Comparison of ENCODE assay signal across 21 cellular contexts in the genomic region with DNA sequence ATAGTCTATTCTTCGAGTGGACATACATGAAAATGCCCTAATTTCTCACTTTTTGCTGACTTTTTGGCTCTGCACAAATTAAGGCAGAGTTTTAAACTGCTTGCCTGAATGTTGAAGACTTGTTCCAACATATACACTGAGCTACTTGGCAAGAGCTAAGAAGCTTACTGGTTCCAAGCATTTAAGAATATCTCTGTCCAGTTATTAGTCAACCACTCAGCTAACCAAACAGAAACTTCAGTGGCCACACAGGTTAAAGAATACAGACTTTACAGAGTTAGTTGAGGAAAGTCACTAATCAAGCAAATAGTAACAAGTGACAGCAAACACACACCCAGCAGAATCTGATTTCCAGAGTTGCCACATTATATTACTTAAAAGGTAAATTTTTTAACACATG. TPM values are rescaled to one million over a fixed set of nuclear protein-coding genes. Genes with fewer than 3 reads are reported as not detected.
A peak's percentile ranks its signal among the peaks of the same experiment; 100 is the strongest.
DNase-seq lines count a peak whose midpoint lies in the region; ATAC-seq, FAIRE-seq and TF ChIP-seq lines count a peak whose summit lies in the region.
"Had no signal": no experiment of that assay in that cellular context is flagged by ENCODE, and none has a peak within 500 bp of the region (broad histone marks: within the 10 kb centered on the region; RNA-seq: fewer than 3 reads in every experiment).

No MANE protein-coding gene starts in this region.

- no peaks in the 10 kb centered on the region for H3K27me3 Mint-ChIP-seq in naive thymus-derived CD4-positive, alpha-beta T cell
- H3K27me3 Mint-ChIP-seq: CD4-positive, CD25-positive, alpha-beta regulatory T cell had no signal

- no peak overlapping the region for H3K4me3 ChIP-seq in GM12878
- H3K4me3 ChIP-seq in naive thymus-derived CD4-positive, alpha-beta T cell (ENCODE audit: low read length), result no peak overlapping the region
- H3K4me3 ChIP-seq: A549, Peyer's patch had no signal

- no peak overlapping the region for H3K27ac ChIP-seq in GM12878 (ENCODE audit: control insufficient read depth, insufficient read depth)
- no peak overlapping the region for H3K27ac ChIP-seq in naive thymus-derived CD4-positive, alpha-beta T cell (ENCODE audit: low read depth, low read length)
- H3K27ac ChIP-seq: A549, Peyer's patch had no signal

- H3K4me1 Mint-ChIP-seq in naive thymus-derived CD4-positive, alpha-beta T cell, result no peaks in the 10 kb centered on the region
- H3K4me1 Mint-ChIP-seq: CD4-positive, CD25-positive, alpha-beta regulatory T cell; T-cell had no signal

- H3K4me1 ChIP-seq in GM12878 (ENCODE audit: control insufficient read depth, insufficient read depth, low read length), result no peaks in the 10 kb centered on the region
- H3K4me1 ChIP-seq in naive thymus-derived CD4-positive, alpha-beta T cell (ENCODE audit: control insufficient read depth in 2 of 2, insufficient read depth in 2 of 2, low read length in 2 of 2), result no peaks in the 10 kb centered on the region
- H3K4me1 ChIP-seq: A549, Peyer's patch had no signal

- in situ Hi-C loops in GM12878 (cut with MboI) (no loop called here), GM13977 (cut with MboI; ENCODE audit: low pct_unique_long_range_greater_than_20kb, low sequenced_read_pairs, unreplicated experiment) (no loop called here)

- CTCF ChIA-PET in GM12878 (lab: Yijun Ruan, JAX), result no interaction called here
- CTCF ChIA-PET in naive thymus-derived CD4-positive, alpha-beta T cell (lab: Charles Lee), result no interaction called here

- no peak overlapping the region for H3K4me2 ChIP-seq in GM12878 (ENCODE audit: control insufficient read depth, insufficient read depth)
- H3K4me2 ChIP-seq: A549 had no signal

- no peak overlapping the region for H3K27ac Mint-ChIP-seq in naive thymus-derived CD4-positive, alpha-beta T cell
- H3K27ac Mint-ChIP-seq: CD4-positive, CD25-positive, alpha-beta regulatory T cell; HFFc6; T-cell; T-helper 2 cell treated with Interferon-gamma antibody and Interleukin-4, amounts not matched to agents 5 μg/mL and 100 μg/mL, for 36 hours had no signal

- H3K79me2 ChIP-seq in GM12878 (ENCODE audit: control insufficient read depth, insufficient read depth, low read length), result no peaks in the 10 kb centered on the region

- RAD21 ChIA-PET in GM12878 (lab: Charles Lee; ENCODE audit: unreplicated experiment), result interaction anchor here (0.9 to 1.4 kb wide), 2 partner anchors 28 to 35 kb away, joined by 3 to 6 read pairs; a partner anchor contains a TSS

- intact Hi-C loops in GM12878 (cut with micrococcal nuclease; ENCODE audit: unreplicated experiment), result no loop called here
- intact Hi-C loops in naive thymus-derived CD4-positive, alpha-beta T cell (cut with micrococcal nuclease), result no loop called here

- H3K36me3 ChIP-seq in GM12878 (ENCODE audit: control insufficient read depth in 2 of 2, insufficient read depth in 2 of 2, low read length in 1 of 2), result no peaks in the 10 kb centered on the region
- H3K36me3 ChIP-seq in naive thymus-derived CD4-positive, alpha-beta T cell (ENCODE audit: control insufficient read depth in 2 of 3, insufficient read depth in 3 of 3, low read length in 3 of 3), result no peaks in the 10 kb centered on the region
- H3K36me3 ChIP-seq: Peyer's patch had no signal

- ATAC-seq in GM18511 (IDR thresholded peaks at IDR 0.05; ENCODE audit: unreplicated experiment) (peak; percentile 85), GM19023 (IDR thresholded peaks at IDR 0.05; ENCODE audit: unreplicated experiment) (peak; percentile 47), HG02938 (IDR thresholded peaks at IDR 0.05; ENCODE audit: unreplicated experiment) (peak; percentile 81), GM12878 (peak; percentile 65)
- no peak for ATAC-seq in naive thymus-derived CD4-positive, alpha-beta T cell
- ATAC-seq: A549, T-cell had no signal

- H3K27me3 ChIP-seq in GM12878 (replicated peaks in 1 of 2; ENCODE audit: control insufficient read depth in 2 of 2, insufficient read depth in 2 of 2, low read length in 1 of 2), result no peaks in the 10 kb centered on the region
- no peaks in the 10 kb centered on the region for H3K27me3 ChIP-seq in naive thymus-derived CD4-positive, alpha-beta T cell (ENCODE audit: control insufficient read depth in 2 of 2, insufficient read depth in 2 of 2, low read length in 2 of 2)
- H3K27me3 ChIP-seq: Peyer's patch had no signal

- H3K9ac ChIP-seq in GM12878 (ENCODE audit: control insufficient read depth, insufficient read depth, low read length), result no peak overlapping the region

- WGBS in GM12878 (ENCODE audit: insufficient coverage, insufficient replicate concordance, low lambda C conversion rate, missing lambda C conversion rate), result 7% methylated on average over 1 of the region's 1 CpG

- no peak overlapping the region for H3K4me3 Mint-ChIP-seq in naive thymus-derived CD4-positive, alpha-beta T cell
- H3K4me3 Mint-ChIP-seq: CD4-positive, CD25-positive, alpha-beta regulatory T cell; HFFc6; T-cell; T-helper 2 cell treated with Interferon-gamma antibody and Interleukin-4, amounts not matched to agents 5 μg/mL and 100 μg/mL, for 36 hours had no signal

- TF ChIP-seq EP300 in GM12878 (IDR thresholded peaks at IDR 0.05; ENCODE audit: borderline replicate concordance in 1 of 2, control insufficient read depth in 1 of 2, low read depth in 2 of 2, low read length in 2 of 2), result no peak

- BruUV-seq in GM12878 (replicated peaks; lab: Mats Ljungman, UMichigan), result no TSS peak

- no peak for TF ChIP-seq RAD21 in GM12878 (IDR thresholded peaks at IDR 0.05; ENCODE audit: insufficient read depth, low read depth, low read length)

- SMC1A ChIA-PET in GM12878 (lab: Charles Lee; ENCODE audit: uncharacterized antibody, unreplicated experiment), result interaction anchor here (1.0 to 1.5 kb wide), 2 partner anchors 37 to 73 kb away, joined by 3 read pairs; no protein-coding TSS in a partner anchor

- POLR2A ChIA-PET in GM12878 (lab: Charles Lee), result no interaction called here
- POLR2A ChIA-PET in naive thymus-derived CD4-positive, alpha-beta T cell (lab: Charles Lee), result no interaction called here

- no peak for DNase-seq in GM12878 (ENCODE audit: low read depth, low spot score)
- DNase-seq in GM13977 (ENCODE audit: low spot score), result no peak
- no peak for DNase-seq in naive thymus-derived CD4-positive, alpha-beta T cell
- DNase-seq in retina, result no peak
- DNase-seq: CD4-positive, CD25-positive, alpha-beta regulatory T cell; COR-L47; DMS79; H7; HFFc6; Kasumi-1; NCI-H1417 treated with DMSO at 0.1 percent for 48 hours; NCI-H187; NCI-H446; NCI-H526; Peyer's patch; T-cell had no signal

- no peak for TF ChIP-seq POLR2A in GM12878 (IDR thresholded peaks at IDR 0.05; ENCODE audit: low read depth, low read length)

- peaks cover 0 to 4% (median 0%) of the 10 kb centered on the region in 11 donors for H3K9me3 Mint-ChIP-seq in naive thymus-derived CD4-positive, alpha-beta T cell
- H3K9me3 Mint-ChIP-seq: CD4-positive, CD25-positive, alpha-beta regulatory T cell; HFFc6; T-helper 2 cell treated with Interferon-gamma antibody and Interleukin-4, amounts not matched to agents 5 μg/mL and 100 μg/mL, for 36 hours had no signal

- TF ChIP-seq CTCF in GM12878 (IDR thresholded peaks at IDR 0.05 in 2 of 3, conservative IDR thresholded peaks at IDR 0.05 in 1 of 3; ENCODE audit: control insufficient read depth in 2 of 3, extremely low read depth in 1 of 3, insufficient read depth in 1 of 3, low read depth in 3 of 3, low read length in 3 of 3) (no peak), GM13977 (IDR thresholded peaks at IDR 0.05; ENCODE audit: extremely low read depth, insufficient read depth, missing control alignments) (no peak)

- peaks cover 0 to 6% (median 0%) of the 10 kb centered on the region in 5 donors for H3K36me3 Mint-ChIP-seq in naive thymus-derived CD4-positive, alpha-beta T cell
- H3K36me3 Mint-ChIP-seq: CD4-positive, CD25-positive, alpha-beta regulatory T cell; T-cell had no signal

- FAIRE-seq in GM12878 (lab: Jason Lieb, UNC), result no peak
- FAIRE-seq: A549 had no signal

- no peaks in the 10 kb centered on the region for H3K9me3 ChIP-seq in GM12878 (replicated peaks; ENCODE audit: control insufficient read depth, insufficient read depth, low read length)
- H3K9me3 ChIP-seq in naive thymus-derived CD4-positive, alpha-beta T cell (ENCODE audit: control insufficient read depth in 2 of 3, low read length in 3 of 3), result no peaks in the 10 kb centered on the region
- H3K9me3 ChIP-seq: A549, Peyer's patch had no signal

- no peak overlapping the region for H2AFZ ChIP-seq in GM12878 (ENCODE audit: control insufficient read depth, low read depth, low read length)

- no peaks in the 10 kb centered on the region for H4K20me1 ChIP-seq in GM12878 (ENCODE audit: control insufficient read depth, insufficient read depth)

TF ChIP-seq in GM12878, 131 proteins besides CTCF, POLR2A, EP300 and RAD21 (continues in another document):
- TF ChIP-seq CBX3 (IDR thresholded peaks at IDR 0.05; ENCODE audit: borderline replicate concordance, low read depth), result no peak

RNA-seq across cellular contexts. Expression of a gene that starts 35.5 kb away (rescaled TPM):
- total RNA-seq in GM12878 (2013; cell fraction: nucleolus; rRNA removed), result 10.2 and 11.9 TPM in 2 replicates
- 5.4 and 5.5 TPM in 2 replicates for total RNA-seq in GM12878 (2014; rRNA removed)
- 4.8 and 5.3 TPM in 2 replicates for total RNA-seq in GM12878 (2014; rRNA removed; fragmentation: Illumina TruSeq; extraction: Trizol)
- 6.2 and 6.3 TPM in 2 replicates for total RNA-seq in GM12878 (2021)
- 1.6 TPM for polyA plus RNA-seq in GM12878 (2011; ENCODE audit: low read depth)
- 3.1 and 3.7 TPM in 2 replicates for polyA plus RNA-seq in GM12878 (2011; rRNA removed)
- 3.4 and 3.6 TPM in 2 replicates for polyA plus RNA-seq in GM12878 (2011; cell fraction: cytosol; rRNA removed)
- polyA plus RNA-seq in GM12878 (2011; cell fraction: nucleus; rRNA removed), result 6.0 and 7.2 TPM in 2 replicates
- polyA plus RNA-seq in GM12878 (2012), result 2.2 TPM in 2 replicates
- 5.7 and 6.1 TPM in 2 replicates for polyA plus RNA-seq in GM12878 (2014; fragmentation: Illumina TruSeq; extraction: Trizol)
- under 1 TPM; 0.31 to 0.40 TPM for polyA plus RNA-seq in GM12878 (2014; fragmentation: Nextera tagmentation; extraction: Ambion mirVana)
- 4.3 and 4.7 TPM in 2 replicates for polyA plus RNA-seq in GM12878 (2014; rRNA removed)
- polyA plus RNA-seq in GM12878 (2016; fragmentation: Nextera tagmentation; extraction: Ambion mirVana), result under 1 TPM; 0.16 to 0.23 TPM
- polyA minus RNA-seq in GM12878 (2011; rRNA and poly(A)+ RNA removed), result 6.4 and 8.7 TPM in 2 replicates
- polyA minus RNA-seq in GM12878 (2011; cell fraction: cytosol; rRNA and poly(A)+ RNA removed), result 2.3 and 2.5 TPM in 2 replicates
- 4.6 and 7.0 TPM in 2 replicates for polyA minus RNA-seq in GM12878 (2011; cell fraction: nucleus; rRNA and poly(A)+ RNA removed)
- total RNA-seq in naive thymus-derived CD4-positive, alpha-beta T cell, result 1 to 10 TPM; 3.7 to 6.6 (median 5.0) TPM
- under 1 TPM; 0.05 to 0.07 TPM for polyA plus RNA-seq in naive thymus-derived CD4-positive, alpha-beta T cell
